ENCODE assay signal across 14 cellular contexts in genomic region chr2:212088353-212088752, GRCh38.
"Had no signal": no experiment of that assay in that cellular context is flagged by ENCODE, and none has a peak within 500 bp of the region (broad histone marks: within the 10 kb centered on the region; RNA-seq: fewer than 3 reads in every experiment).

No MANE protein-coding gene starts in this region.

- H3K4me1 Mint-ChIP-seq: activated naive CD8-positive, alpha-beta T cell treated with anti-CD3 and anti-CD28 coated beads, Interleukin-2, amount 50 U/mL, for 24 hours; activated T-helper 17 cell treated with anti-CD3 and anti-CD28 coated beads, Interleukin-2, amount 50 U/mL, for 72 hours had no signal

- H3K4me3 ChIP-seq: lower lobe of right lung, psoas muscle, suprapubic skin had no signal

- H3K9me3 ChIP-seq: lower lobe of right lung, psoas muscle, suprapubic skin had no signal

- DNase-seq: activated CD4-positive, alpha-beta T cell treated with anti-CD3 and anti-CD28 coated beads, Interleukin-2, amount 50 U/mL, for 1 hour; activated naive CD4-positive, alpha-beta T cell treated with Interleukin-2 at 50 U/mL for 16 hours; activated naive CD8-positive, alpha-beta T cell treated with anti-CD3 and anti-CD28 coated beads, Interleukin-2, amount 50 U/mL, for 24 hours; activated T-cell treated with anti-CD3 and anti-CD28 coated beads for 4 hours; endodermal cell; left colon; lower lobe of right lung; psoas muscle; stimulated activated naive CD8-positive, alpha-beta T cell treated with anti-CD3 and anti-CD28 coated beads, Interleukin-15, Interleukin-2, amounts not matched to agents 100 U/mL and 50 U/mL, for 24 hours; trophoblast cell had no signal

- H3K9me3 Mint-ChIP-seq: activated naive CD8-positive, alpha-beta T cell treated with anti-CD3 and anti-CD28 coated beads, Interleukin-2, amount 50 U/mL, for 24 hours; endodermal cell had no signal

- H3K27ac ChIP-seq: lower lobe of right lung, psoas muscle, suprapubic skin had no signal

- H3K27me3 ChIP-seq: suprapubic skin had no signal

- H3K4me1 ChIP-seq: lower lobe of right lung, psoas muscle, suprapubic skin had no signal

- H3K36me3 ChIP-seq: lower lobe of right lung, suprapubic skin had no signal

- H3K4me3 Mint-ChIP-seq: activated naive CD8-positive, alpha-beta T cell treated with anti-CD3 and anti-CD28 coated beads, Interleukin-2, amount 50 U/mL, for 24 hours; activated T-helper 17 cell treated with anti-CD3 and anti-CD28 coated beads, Interleukin-2, amount 50 U/mL, for 72 hours; endodermal cell had no signal

- ATAC-seq: activated CD4-positive, CD25-positive, alpha-beta regulatory T cell treated with anti-CD3 and anti-CD28 coated beads, Interleukin-2, amount 50 U/mL, for 24 hours; activated naive CD8-positive, alpha-beta T cell treated with anti-CD3 and anti-CD28 coated beads, Interleukin-2, amount 50 U/mL, for 24 hours; activated T-helper 17 cell treated with anti-CD3 and anti-CD28 coated beads, Interleukin-2, amount 50 U/mL, for 72 hours; left colon; lower lobe of right lung; psoas muscle; sciatic nerve; stimulated activated naive CD8-positive, alpha-beta T cell treated with anti-CD3 and anti-CD28 coated beads, Interleukin-15, Interleukin-2, amounts not matched to agents 100 U/mL and 50 U/mL, for 24 hours had no signal

- H3K27me3 Mint-ChIP-seq: activated naive CD8-positive, alpha-beta T cell treated with anti-CD3 and anti-CD28 coated beads, Interleukin-2, amount 50 U/mL, for 24 hours; activated T-helper 17 cell treated with anti-CD3 and anti-CD28 coated beads, Interleukin-2, amount 50 U/mL, for 72 hours had no signal

- H3K27ac Mint-ChIP-seq: activated naive CD8-positive, alpha-beta T cell treated with anti-CD3 and anti-CD28 coated beads, Interleukin-2, amount 50 U/mL, for 24 hours; activated T-helper 17 cell treated with anti-CD3 and anti-CD28 coated beads, Interleukin-2, amount 50 U/mL, for 72 hours; endodermal cell had no signal
